In the genomic region with DNA sequence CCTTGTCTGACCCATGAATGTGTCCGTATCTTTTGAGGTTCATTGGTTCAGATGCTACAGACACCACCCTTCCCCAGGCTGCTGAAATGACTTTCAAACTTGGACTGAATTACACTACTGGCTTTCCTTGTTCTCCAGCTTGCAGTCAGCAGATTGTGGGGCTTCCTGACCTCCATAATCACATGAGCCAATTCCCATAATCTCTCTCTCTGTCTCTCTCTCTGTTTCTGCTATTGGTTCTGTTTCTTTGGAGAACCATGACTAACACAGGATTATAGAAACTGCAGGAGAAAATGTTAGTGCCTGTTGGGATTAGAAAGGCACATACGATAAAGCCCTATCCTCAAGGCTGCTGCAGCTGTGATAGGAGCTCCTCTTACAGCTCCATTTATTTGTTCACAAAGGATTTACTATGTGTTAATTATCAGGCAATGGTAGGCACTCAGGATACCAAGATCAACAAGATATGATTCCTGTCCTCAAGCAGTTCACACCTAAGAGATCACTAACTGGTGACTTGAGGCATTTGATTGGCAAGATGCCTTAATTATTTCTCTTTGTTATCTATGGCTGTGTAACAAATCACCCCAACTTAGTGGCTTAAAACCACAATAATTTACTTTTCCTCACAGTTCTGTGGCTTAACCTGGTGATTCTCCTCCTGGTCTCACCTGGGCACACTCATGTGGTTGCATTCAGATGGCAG, we compare ENCODE assay signal across 18 cellular contexts. TPM values are rescaled to one million over a fixed set of nuclear protein-coding genes. Genes with fewer than 3 reads are reported as not detected.
DNase-seq lines count a peak whose midpoint lies in the region; ATAC-seq and TF ChIP-seq lines count a peak whose summit lies in the region.
"Had no signal": no experiment of that assay in that cellular context is flagged by ENCODE, and none has a peak within 500 bp of the region (broad histone marks: within the 10 kb centered on the region; RNA-seq: fewer than 3 reads in every experiment).

No MANE protein-coding gene starts in this region.

- TF ChIP-seq CTCF in left ventricle myocardium inferior (IDR thresholded peaks at IDR 0.05; ENCODE audit: borderline replicate concordance) = no peak
- TF ChIP-seq CTCF in hepatocyte (IDR thresholded peaks at IDR 0.05; ENCODE audit: poor library complexity) = no peak
- no peak for TF ChIP-seq CTCF in vagina (IDR thresholded peaks at IDR 0.05)

- H3K9me2 ChIP-seq in hepatocyte (replicated peaks; ENCODE audit: insufficient read depth) = no peaks in the 10 kb centered on the region

- H3K36me3 Mint-ChIP-seq in activated CD4-positive, alpha-beta T cell treated with anti-CD3 and anti-CD28 coated beads, Interleukin-2, amount 10 ng/mL, durations not matched to agents 24 days and 14 days (ENCODE audit: low read depth) = no peaks in the 10 kb centered on the region

- no peak for TF ChIP-seq POLR2A in vagina (IDR thresholded peaks at IDR 0.05)

- DNase-seq in left ventricle myocardium inferior (no peak), Right ventricle myocardium inferior (ENCODE audit: missing footprints) (no peak), amniotic epithelial cell (ENCODE audit: low read depth) (peak; percentile 34), hepatocyte (ENCODE audit: low spot score) (no peak), vagina (ENCODE audit: extremely low spot score in 2 of 2) (no peak), DMS 273 (lab: John Stamatoyannopoulos, UW; ENCODE audit: unreplicated experiment) (no peak)
- DNase-seq in activated CD4-positive, alpha-beta T cell treated with anti-CD3 and anti-CD28 coated beads, Interleukin-2, amount 10 ng/mL, durations not matched to agents 24 days and 14 days = no peak
- DNase-seq in activated CD4-positive, alpha-beta T cell treated with anti-CD3 and anti-CD28 coated beads for 1 hour = no peak
- DNase-seq: BE2C; Calu3; CD4-positive, alpha-beta T cell; H9; MV-4-11; NCI-H187 treated with DMSO at 0.1 percent for 48 hours; NCI-H526 treated with DMSO at 0.1 percent for 48 hours; RPMI8226 had no signal

- peaks cover 44% of the 10 kb centered on the region for H3K27me3 Mint-ChIP-seq in activated CD4-positive, alpha-beta T cell treated with anti-CD3 and anti-CD28 coated beads, Interleukin-2, amount 10 ng/mL, durations not matched to agents 24 days and 14 days

- no peak overlapping the region for H3K4me3 Mint-ChIP-seq in activated CD4-positive, alpha-beta T cell treated with anti-CD3 and anti-CD28 coated beads, Interleukin-2, amount 10 ng/mL, durations not matched to agents 24 days and 14 days
- H3K4me3 Mint-ChIP-seq: CD4-positive, alpha-beta T cell; H9 had no signal

- H2AFZ ChIP-seq in hepatocyte = no peak overlapping the region

- no peaks in the 10 kb centered on the region for H3K36me3 ChIP-seq in left ventricle myocardium inferior
- H3K36me3 ChIP-seq in hepatocyte (replicated peaks; ENCODE audit: insufficient read depth, low read depth) = no peaks in the 10 kb centered on the region
- no peaks in the 10 kb centered on the region for H3K36me3 ChIP-seq in vagina
- H3K36me3 ChIP-seq: BE2C had no signal

- H3K9me3 ChIP-seq in left ventricle myocardium inferior (replicated peaks) = no peaks in the 10 kb centered on the region
- no peaks in the 10 kb centered on the region for H3K9me3 ChIP-seq in hepatocyte (ENCODE audit: low read depth)
- no peaks in the 10 kb centered on the region for H3K9me3 ChIP-seq in vagina
- H3K9me3 ChIP-seq: BE2C had no signal

- no peak overlapping the region for H3K4me3 ChIP-seq in left ventricle myocardium inferior
- H3K4me3 ChIP-seq in hepatocyte = no peak overlapping the region
- H3K4me3 ChIP-seq in vagina = no peak overlapping the region

- WGBS in hepatocyte (ENCODE audit: low lambda C conversion rate, missing lambda C conversion rate) = 58% methylated on average over 2 of the region's 2 CpGs

- no peaks in the 10 kb centered on the region for H4K20me1 ChIP-seq in hepatocyte (ENCODE audit: insufficient read depth, poor library complexity, severe bottlenecking)

- H3K79me2 ChIP-seq in hepatocyte = no peaks in the 10 kb centered on the region

- no peak overlapping the region for H3K27ac Mint-ChIP-seq in activated CD4-positive, alpha-beta T cell treated with anti-CD3 and anti-CD28 coated beads, Interleukin-2, amount 10 ng/mL, durations not matched to agents 24 days and 14 days
- H3K27ac Mint-ChIP-seq: CD4-positive, alpha-beta T cell; H9 had no signal

- H3K4me1 Mint-ChIP-seq in activated CD4-positive, alpha-beta T cell treated with anti-CD3 and anti-CD28 coated beads, Interleukin-2, amount 10 ng/mL, durations not matched to agents 24 days and 14 days = no peaks in the 10 kb centered on the region

- H3K4me1 ChIP-seq in left ventricle myocardium inferior (peaks cover 10% of the 10 kb centered on the region), hepatocyte (ENCODE audit: insufficient read depth) (peaks cover 25% of the 10 kb centered on the region), vagina (peaks cover 14% of the 10 kb centered on the region)
- H3K4me1 ChIP-seq: BE2C had no signal

- no peaks in the 10 kb centered on the region for H3K9me3 Mint-ChIP-seq in activated CD4-positive, alpha-beta T cell treated with anti-CD3 and anti-CD28 coated beads, Interleukin-2, amount 10 ng/mL, durations not matched to agents 24 days and 14 days
- H3K9me3 Mint-ChIP-seq: CD4-positive, alpha-beta T cell; H9 had no signal

- peak overlapping the region; percentile 54 for H3K4me2 ChIP-seq in hepatocyte

- ATAC-seq in Right ventricle myocardium inferior = no peak

- peaks cover 13% of the 10 kb centered on the region for H3K27me3 ChIP-seq in left ventricle myocardium inferior (ENCODE audit: low read depth)
- H3K27me3 ChIP-seq in hepatocyte = no peaks in the 10 kb centered on the region
- no peaks in the 10 kb centered on the region for H3K27me3 ChIP-seq in vagina
- H3K27me3 ChIP-seq: BE2C had no signal

- intact Hi-C loops in left ventricle myocardium inferior (cut with micrococcal nuclease) = no loop called here
- intact Hi-C loops in Right ventricle myocardium inferior (cut with DNase I) = no loop called here
- intact Hi-C loops in vagina (cut with DNase I) = no loop called here
- intact Hi-C loops in activated CD4-positive, alpha-beta T cell treated with anti-CD3 and anti-CD28 coated beads, Interleukin-2, amount 10 ng/mL, durations not matched to agents 24 days and 14 days (cut with micrococcal nuclease) = no loop called here

- peak overlapping the region; percentile 30 for H3K27ac ChIP-seq in left ventricle myocardium inferior (replicated peaks)
- H3K27ac ChIP-seq in hepatocyte = peak overlapping the region; percentile 82
- H3K27ac ChIP-seq in vagina = peak overlapping the region; percentile 54
- H3K27ac ChIP-seq: 22Rv1, HL-60 had no signal

RNA-seq across cellular contexts. Expression of a gene that starts 10.2 kb away (rescaled TPM):
- total RNA-seq in left ventricle myocardium inferior (8.0 TPM), Right ventricle myocardium inferior (9.5 TPM), hepatocyte (41.7 and 56.5 TPM in 2 replicates), vagina (14.7 TPM)
- polyA plus RNA-seq in hepatocyte = 34.4 and 34.5 TPM in 2 replicates
- not detected in 2 replicates for total RNA-seq in activated CD4-positive, alpha-beta T cell treated with anti-CD3 and anti-CD28 coated beads, Interleukin-2, amount 10 ng/mL, durations not matched to agents 24 days and 14 days

RNA-seq across cellular contexts. Expression of a gene that starts 20.6 kb away (rescaled TPM):
- 20.6 TPM for total RNA-seq in left ventricle myocardium inferior
- total RNA-seq in Right ventricle myocardium inferior = 28.4 TPM
- total RNA-seq in hepatocyte = 37.8 and 45.0 TPM in 2 replicates
- 68.8 and 84.5 TPM in 2 replicates for polyA plus RNA-seq in hepatocyte
- total RNA-seq in vagina = 47.9 TPM
- total RNA-seq in activated CD4-positive, alpha-beta T cell treated with anti-CD3 and anti-CD28 coated beads, Interleukin-2, amount 10 ng/mL, durations not matched to agents 24 days and 14 days = not detected in 2 replicates
- total RNA-seq: CD4-positive, alpha-beta T cell had no signal

RNA-seq across cellular contexts. Expression of a gene that starts 40.8 kb away (rescaled TPM):
- 0.55 TPM for total RNA-seq in left ventricle myocardium inferior
- 1.1 TPM for total RNA-seq in Right ventricle myocardium inferior
- total RNA-seq in hepatocyte = 2.2 and 2.8 TPM in 2 replicates
- polyA plus RNA-seq in hepatocyte = 0.99 and 2.4 TPM in 2 replicates
- total RNA-seq in vagina = 1.7 TPM
- 4.5 and 7.4 TPM in 2 replicates for total RNA-seq in activated CD4-positive, alpha-beta T cell treated with anti-CD3 and anti-CD28 coated beads, Interleukin-2, amount 10 ng/mL, durations not matched to agents 24 days and 14 days

RNA-seq across cellular contexts. Expression of a gene that starts 41.1 kb away (rescaled TPM):
- total RNA-seq in left ventricle myocardium inferior (20.5 TPM), Right ventricle myocardium inferior (23.3 TPM), hepatocyte (67.1 and 90.5 TPM in 2 replicates), vagina (41.7 TPM)
- 36.4 and 39.6 TPM in 2 replicates for polyA plus RNA-seq in hepatocyte
- 63.0 and 65.4 TPM in 2 replicates for total RNA-seq in activated CD4-positive, alpha-beta T cell treated with anti-CD3 and anti-CD28 coated beads, Interleukin-2, amount 10 ng/mL, durations not matched to agents 24 days and 14 days

RNA-seq across cellular contexts. Expression of a gene that starts 48.8 kb away (rescaled TPM):
- total RNA-seq in left ventricle myocardium inferior (3.6 TPM), Right ventricle myocardium inferior (4.2 TPM), hepatocyte (4.8 and 9.1 TPM in 2 replicates), vagina (10.1 TPM)
- 7.0 and 7.4 TPM in 2 replicates for polyA plus RNA-seq in hepatocyte
- 12.0 and 13.9 TPM in 2 replicates for total RNA-seq in activated CD4-positive, alpha-beta T cell treated with anti-CD3 and anti-CD28 coated beads, Interleukin-2, amount 10 ng/mL, durations not matched to agents 24 days and 14 days

Comparison
In these comparisons a context has a peak if more than half of its experiments do, and no peak if none do; other contexts are left out.
1. H3K27ac ChIP-seq: peak in every context shown above with its lines; median percentile 82 in hepatocyte; 54 in vagina; 30 in left ventricle myocardium inferior.
2. RNA of a gene that starts 20.6 kb away (total RNA-seq): 47.9 TPM in vagina (single experiment), 37.8 to 45.0 TPM in hepatocyte, 28.4 TPM in Right ventricle myocardium inferior (single experiment) and 20.6 TPM in left ventricle myocardium inferior (single experiment); not detected in activated CD4-positive, alpha-beta T cell treated with anti-CD3 and anti-CD28 coated beads, Interleukin-2, amount 10 ng/mL, durations not matched to agents 24 days and 14 days; every median in the first group is over 10 times any median in the second.